In the genomic region with DNA sequence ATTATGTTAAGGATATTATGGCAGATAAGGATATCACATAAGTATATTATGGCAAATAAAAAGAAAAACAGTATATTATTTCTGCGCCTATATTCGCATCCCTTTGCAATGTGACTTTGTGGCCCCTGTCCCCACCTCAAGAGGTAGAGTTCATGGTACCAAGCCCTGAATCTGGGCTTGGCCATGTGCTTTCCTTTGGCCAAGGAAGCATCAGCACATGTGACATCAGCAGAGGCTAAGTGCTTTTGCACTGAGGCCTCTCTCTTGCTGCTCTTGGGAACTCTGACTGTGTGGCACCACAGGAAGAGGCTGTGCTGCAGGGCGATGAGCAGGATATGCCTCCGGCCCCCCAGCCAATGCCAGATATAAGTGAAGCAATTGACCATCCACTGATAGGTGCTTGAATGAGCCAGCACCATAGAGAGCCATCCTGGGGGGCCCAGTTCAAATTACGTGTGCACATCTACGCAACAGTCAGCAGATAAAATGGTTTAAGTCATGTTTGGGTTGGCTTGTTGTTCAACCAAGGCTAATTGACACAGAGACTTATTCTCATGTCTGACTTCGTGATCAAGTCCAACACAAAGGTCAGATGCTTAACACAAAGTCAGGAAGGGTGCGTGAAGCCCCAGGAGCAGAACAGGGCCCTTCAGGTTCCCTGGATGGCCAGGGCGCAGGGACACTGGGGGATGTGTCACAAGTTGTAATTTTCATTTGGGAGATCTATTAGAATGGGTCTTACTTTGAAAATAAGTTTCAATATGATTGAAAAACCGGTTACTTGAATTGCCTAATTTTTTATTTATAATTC, we compare ENCODE assay signal across 29 cellular contexts.
DNase-seq lines count a peak whose midpoint lies in the region; ATAC-seq, FAIRE-seq and TF ChIP-seq lines count a peak whose summit lies in the region.
"Had no signal": no experiment of that assay in that cellular context is flagged by ENCODE, and none has a peak within 500 bp of the region (broad histone marks: within the 10 kb centered on the region; RNA-seq: fewer than 3 reads in every experiment).

No MANE protein-coding gene starts in this region.

- no peak overlapping the region for H3K4me3 Mint-ChIP-seq in WTC11
- H3K4me3 Mint-ChIP-seq: activated CD4-positive, alpha-beta T cell treated with anti-CD3 and anti-CD28 coated beads for 36 hours; activated CD8-positive, alpha-beta T cell treated with anti-CD3 and anti-CD28 coated beads for 36 hours; stimulated activated memory B cell treated with anti-CD40 and anti-IgM and Interleukin-4, amounts not matched to agents 10 μg/mL and 1 μg/mL and 100 μg/mL, for 72 hours; T-helper 2 cell treated with Interferon-gamma antibody and Interleukin-4, amounts not matched to agents 5 μg/mL and 100 μg/mL, for 36 hours had no signal

- H3K79me2 ChIP-seq in H1 (ENCODE audit: control insufficient read depth in 1 of 2, insufficient read depth in 2 of 2, low read length in 2 of 2): no peaks in the 10 kb centered on the region
- no peaks in the 10 kb centered on the region for H3K79me2 ChIP-seq in hepatocyte

- no peak overlapping the region for H3K23ac ChIP-seq in H1 (ENCODE audit: insufficient read length)

- H2AK5ac ChIP-seq in H1 (ENCODE audit: low read depth, low read length): peak overlapping the region; percentile 94

- peak overlapping the region; percentile 72; the same call in 1 of the 2 replicates for H2BK12ac ChIP-seq in H1 (ENCODE audit: low read depth, low read length)

- POLR2A ChIA-PET in H1 (lab: Charles Lee; ENCODE audit: partially characterized antibody) (interaction anchor here (0.6 to 1.2 kb wide), 2 partner anchors 193 to 582 kb away, joined by 3 read pairs; no protein-coding TSS in a partner anchor), WTC11 (lab: Charles Lee) (no interaction called here)

- peaks cover 8% of the 10 kb centered on the region for H3K23me2 ChIP-seq in H1 (ENCODE audit: low read depth, low read length)

- intact Hi-C loops in Right ventricle myocardium inferior (cut with DNase I): loop anchor here (10.0 kb wide), 1 partner anchor 989 kb away; no protein-coding TSS in a partner anchor

- DNase-seq in right atrium auricular region (ENCODE audit: low spot score) (peak; percentile 56), Right ventricle myocardium inferior (ENCODE audit: missing footprints) (no peak), NB4 (ENCODE audit: low read depth) (peak; percentile 55), H1 (ENCODE audit: low read depth in 1 of 2, low spot score in 2 of 2) (no peak), WTC11 (ENCODE audit: low spot score) (no peak), hepatocyte (ENCODE audit: low spot score) (no peak), NCI-H1105 (lab: John Stamatoyannopoulos, UW) (no peak)
- DNase-seq: activated CD4-positive, alpha-beta T cell treated with anti-CD3 and anti-CD28 coated beads for 36 hours; activated CD8-positive, alpha-beta T cell treated with anti-CD3 and anti-CD28 coated beads for 36 hours; activated naive CD4-positive, alpha-beta T cell treated with anti-CD3 and anti-CD28 coated beads, Interleukin-2, amount 50 U/mL, for 16 hours; brain microvascular endothelial cell; cerebellar nuclear complex; DMS53; MV-4-11; NCI-H187; NCI-H2227 treated with DMSO at 0.1 percent for 48 hours; NCI-H69; Right ventricle myocardium superior; substantia nigra; upper lobe of right lung had no signal

- no peak overlapping the region for H3K18ac ChIP-seq in H1 (ENCODE audit: extremely low read depth, low read length)

- H3K9ac ChIP-seq in H1 (replicated peaks in 1 of 4; ENCODE audit: extremely low read depth in 1 of 4, low read depth in 3 of 4, low read length in 3 of 4) (no peak overlapping the region; a peak in 1 of 7 replicates), skeletal muscle tissue (ENCODE audit: low read depth in 1 of 3, low read length in 3 of 3) (no peak overlapping the region)

- H3K56ac ChIP-seq in H1 (replicated peaks; ENCODE audit: insufficient read length, low read depth, low read length): no peak overlapping the region

- H3K14ac ChIP-seq in H1 (ENCODE audit: insufficient read length): no peak overlapping the region

- 85% methylated on average over 10 of the region's 10 CpGs; no CpG with 5 or more reads in 1 of the 2 experiments for WGBS in H1 (ENCODE audit: extremely low coverage in 1 of 2, insufficient coverage in 1 of 2, insufficient read length in 1 of 2, insufficient replicate concordance in 2 of 2, low coverage in 1 of 2, low lambda C conversion rate in 2 of 2, missing lambda C conversion rate in 1 of 2), 2 experiments
- WGBS in hepatocyte (ENCODE audit: low lambda C conversion rate, missing lambda C conversion rate): 92% methylated on average over 10 of the region's 10 CpGs

- no peak for TF ChIP-seq POLR2A in NB4 (IDR thresholded peaks at IDR 0.05; ENCODE audit: extremely low read depth, insufficient read length)
- TF ChIP-seq POLR2A in H1 (IDR thresholded peaks at IDR 0.05; ENCODE audit: control extremely low read depth in 1 of 2, low read depth in 2 of 2, low read length in 2 of 2): no peak

- H3K4me1 Mint-ChIP-seq in WTC11: peaks cover 53% of the 10 kb centered on the region

- H3K4me3 ChIP-seq in right atrium auricular region: no peak overlapping the region
- H3K4me3 ChIP-seq in NB4 (ENCODE audit: low read depth, low read length): no peak overlapping the region
- H3K4me3 ChIP-seq in H1 (ENCODE audit: extremely low read depth in 1 of 4, insufficient read depth in 2 of 4, low read depth in 3 of 4, low read length in 4 of 4): no peak overlapping the region
- H3K4me3 ChIP-seq in skeletal muscle tissue (ENCODE audit: low read length in 3 of 3): no peak overlapping the region
- H3K4me3 ChIP-seq in hepatocyte: no peak overlapping the region
- H3K4me3 ChIP-seq: HAP-1, upper lobe of right lung had no signal

- no peak overlapping the region for H3K27ac Mint-ChIP-seq in WTC11
- H3K27ac Mint-ChIP-seq: activated CD4-positive, alpha-beta T cell treated with anti-CD3 and anti-CD28 coated beads for 36 hours; activated CD8-positive, alpha-beta T cell treated with anti-CD3 and anti-CD28 coated beads for 36 hours; activated T-helper 2 cell treated with anti-CD3 and anti-CD28 coated beads, Interferon-gamma antibody, Interleukin-2, Interleukin-4, amounts not matched to agents 10 μg/mL and 5 μg/mL and 100 μg/mL, durations not matched to agents 14 hours and 24 hours and 36 hours; stimulated activated memory B cell treated with anti-CD40 and anti-IgM and Interleukin-4, amounts not matched to agents 10 μg/mL and 1 μg/mL and 100 μg/mL, for 72 hours; T-helper 2 cell treated with Interferon-gamma antibody and Interleukin-4, amounts not matched to agents 5 μg/mL and 100 μg/mL, for 36 hours had no signal

- 0 out of 2 replicates have a peak overlapping the region, but pooled peaks have one; percentile 29 for H2BK20ac ChIP-seq in H1 (ENCODE audit: low read length)

- H3K4me2 ChIP-seq in H1 (ENCODE audit: insufficient read depth in 1 of 2, low read depth in 2 of 2, low read length in 2 of 2) (no peak overlapping the region), hepatocyte (no peak overlapping the region)

- no peak for TF ChIP-seq CTCF in right atrium auricular region (IDR thresholded peaks at IDR 0.05)
- no peak for TF ChIP-seq CTCF in NB4 (IDR thresholded peaks at IDR 0.05; ENCODE audit: low read depth, low read length)
- no peak for TF ChIP-seq CTCF in H1 (IDR thresholded peaks at IDR 0.05; ENCODE audit: control extremely low read depth in 1 of 3, insufficient read depth in 1 of 3, low read depth in 1 of 3, low read length in 3 of 3)
- no peak for TF ChIP-seq CTCF in WTC11 (IDR thresholded peaks at IDR 0.05)
- TF ChIP-seq CTCF in hepatocyte (IDR thresholded peaks at IDR 0.05; ENCODE audit: poor library complexity): no peak

- ATAC-seq in Right ventricle myocardium inferior (no peak), WTC11 (no peak)
- ATAC-seq: activated CD4-positive, alpha-beta T cell treated with anti-CD3 and anti-CD28 coated beads for 36 hours; activated CD8-positive, alpha-beta T cell treated with anti-CD3 and anti-CD28 coated beads for 36 hours; left lobe of liver; stimulated activated memory B cell treated with anti-CD40 and anti-IgM and Interleukin-4, amounts not matched to agents 10 μg/mL and 1 μg/mL and 100 μg/mL, for 72 hours; upper lobe of right lung had no signal

- H2BK5ac ChIP-seq in H1 (ENCODE audit: low read depth, low read length): no peak overlapping the region

- no peaks in the 10 kb centered on the region for H3K9me3 Mint-ChIP-seq in WTC11
- H3K9me3 Mint-ChIP-seq: activated CD8-positive, alpha-beta T cell treated with anti-CD3 and anti-CD28 coated beads for 36 hours; activated T-helper 2 cell treated with anti-CD3 and anti-CD28 coated beads, Interferon-gamma antibody, Interleukin-2, Interleukin-4, amounts not matched to agents 10 μg/mL and 5 μg/mL and 100 μg/mL, durations not matched to agents 14 hours and 24 hours and 36 hours; T-helper 2 cell treated with Interferon-gamma antibody and Interleukin-4, amounts not matched to agents 5 μg/mL and 100 μg/mL, for 36 hours had no signal

- H3K4me1 ChIP-seq in right atrium auricular region: peaks cover 0 to 53% of the 10 kb centered on the region in 2 donors
- peaks cover 14 to 34% (median 29%) of the 10 kb centered on the region in 4 experiments for H3K4me1 ChIP-seq in H1 (replicated peaks in 1 of 4; ENCODE audit: control insufficient read depth in 3 of 4, insufficient read depth in 4 of 4, low read length in 3 of 4)
- H3K4me1 ChIP-seq in skeletal muscle tissue (ENCODE audit: control insufficient read depth in 3 of 3, insufficient read depth in 3 of 3, low read length in 3 of 3): peaks cover 32 to 55% (median 48%) of the 10 kb centered on the region in 3 donors
- H3K4me1 ChIP-seq in hepatocyte (ENCODE audit: insufficient read depth): peaks cover 7% of the 10 kb centered on the region
- H3K4me1 ChIP-seq: HAP-1, upper lobe of right lung had no signal

- H3K9me2 ChIP-seq in hepatocyte (replicated peaks; ENCODE audit: insufficient read depth): no peaks in the 10 kb centered on the region

- no peaks in the 10 kb centered on the region for H4K20me1 ChIP-seq in H1 (replicated peaks in 1 of 2; ENCODE audit: control insufficient read depth in 1 of 2, insufficient read depth in 2 of 2, low read length in 2 of 2)
- H4K20me1 ChIP-seq in hepatocyte (ENCODE audit: insufficient read depth, poor library complexity, severe bottlenecking): no peaks in the 10 kb centered on the region

- no peaks in the 10 kb centered on the region for H3K9me3 ChIP-seq in right atrium auricular region
- no peaks in the 10 kb centered on the region for H3K9me3 ChIP-seq in H1 (ENCODE audit: insufficient read depth in 2 of 2, low read depth in 1 of 2, low read length in 1 of 2)
- no peaks in the 10 kb centered on the region for H3K9me3 ChIP-seq in skeletal muscle tissue (ENCODE audit: control insufficient read depth in 3 of 3, low read length in 3 of 3)
- H3K9me3 ChIP-seq in hepatocyte (ENCODE audit: low read depth): no peaks in the 10 kb centered on the region
- H3K9me3 ChIP-seq: HAP-1, neutrophil, upper lobe of right lung had no signal

- no peaks in the 10 kb centered on the region for H3K79me1 ChIP-seq in H1 (ENCODE audit: low read depth, low read length)

- H4K8ac ChIP-seq in H1 (ENCODE audit: extremely low read depth, insufficient read depth, low read length): no peak overlapping the region

- no peak for FAIRE-seq in H1 (lab: Jason Lieb, UNC)

- H3K36me3 ChIP-seq in right atrium auricular region (no peaks in the 10 kb centered on the region), H1 (ENCODE audit: control insufficient read depth in 2 of 4, insufficient read depth in 4 of 4, low read length in 3 of 4) (no peaks in the 10 kb centered on the region), skeletal muscle tissue (ENCODE audit: control insufficient read depth in 3 of 3, insufficient read depth in 3 of 3, low read length in 3 of 3) (no peaks in the 10 kb centered on the region), hepatocyte (replicated peaks; ENCODE audit: insufficient read depth, low read depth) (no peaks in the 10 kb centered on the region)
- H3K36me3 ChIP-seq: brain microvascular endothelial cell, HAP-1, neutrophil, upper lobe of right lung had no signal

- H3K27ac ChIP-seq in right atrium auricular region: peak overlapping the region; percentile 87
- H3K27ac ChIP-seq in H1 (ENCODE audit: low read depth, low read length): no peak overlapping the region; the same call in 1 of the 2 replicates
- H3K27ac ChIP-seq in skeletal muscle tissue (ENCODE audit: low read depth, low read length): peak overlapping the region; percentile 57
- H3K27ac ChIP-seq in hepatocyte: no peak overlapping the region
- H3K27ac ChIP-seq: brain microvascular endothelial cell, HL-60, neutrophil, upper lobe of right lung had no signal

- no peak for TF ChIP-seq RAD21 in H1 (IDR thresholded peaks at IDR 0.05 in 1 of 2, conservative IDR thresholded peaks at IDR 0.05 in 1 of 2; ENCODE audit: low read depth in 2 of 2, low read length in 2 of 2)

- no peak overlapping the region for H2BK15ac ChIP-seq in H1 (ENCODE audit: low read length)

- no peak for TF ChIP-seq EP300 in H1 (IDR thresholded peaks at IDR 0.05; ENCODE audit: borderline replicate concordance in 1 of 2, low read depth in 2 of 2, low read length in 2 of 2)

- H2AFZ ChIP-seq in H1 (ENCODE audit: low read length) (no peak overlapping the region), hepatocyte (no peak overlapping the region)

- H4K5ac ChIP-seq in H1 (ENCODE audit: insufficient read length, low read depth, low read length): no peak overlapping the region

- no peak overlapping the region for H4K91ac ChIP-seq in H1 (replicated peaks; ENCODE audit: insufficient read length, low read length)

- H3K27me3 ChIP-seq in right atrium auricular region (no peaks in the 10 kb centered on the region), H1 (replicated peaks in 1 of 4; ENCODE audit: control insufficient read depth in 3 of 4, extremely low read depth in 1 of 4, insufficient read depth in 3 of 4, low read length in 3 of 4) (peaks cover 0 to 11% (median 7%) of the 10 kb centered on the region in 4 experiments; a peak in 5 of 7 replicates), skeletal muscle tissue (ENCODE audit: control insufficient read depth in 3 of 3, insufficient read depth in 3 of 3, low read length in 3 of 3) (no peaks in the 10 kb centered on the region), hepatocyte (peaks cover 6% of the 10 kb centered on the region)
- H3K27me3 ChIP-seq: brain microvascular endothelial cell, dorsolateral prefrontal cortex, neutrophil, upper lobe of right lung had no signal

- no peaks in the 10 kb centered on the region for H3K36me3 Mint-ChIP-seq in WTC11
- H3K36me3 Mint-ChIP-seq: stimulated activated memory B cell treated with anti-CD40 and anti-IgM and Interleukin-4, amounts not matched to agents 10 μg/mL and 1 μg/mL and 100 μg/mL, for 72 hours had no signal

- peaks cover 23% of the 10 kb centered on the region for H3K27me3 Mint-ChIP-seq in WTC11 (ENCODE audit: low read depth)

- no peak overlapping the region for H3K4ac ChIP-seq in H1 (replicated peaks; ENCODE audit: insufficient read length, low read depth, low read length)

- CTCF ChIA-PET in H1 (lab: Charles Lee; ENCODE audit: partially characterized antibody) (interaction anchor here (0.6 to 1.8 kb wide), 4 partner anchors 9 to 297 kb away, joined by 3 to 5 read pairs (median 4); no protein-coding TSS in a partner anchor), WTC11 (lab: Charles Lee) (interaction anchor here (0.8 to 2.7 kb wide), 4 partner anchors 17 to 322 kb away, joined by 3 to 14 read pairs (median 4); no protein-coding TSS in a partner anchor)

- no peak overlapping the region for H2BK120ac ChIP-seq in H1 (replicated peaks; ENCODE audit: low read depth, low read length)

Comparison
In these comparisons a context has a peak if more than half of its experiments do, and no peak if none do; other contexts are left out.
1. DNase-seq: peak in right atrium auricular region (single experiment) and NB4 (single experiment); none in Right ventricle myocardium inferior (single experiment), H1 (0 of 2), WTC11 (single experiment), hepatocyte (single experiment) and NCI-H1105 (single experiment).
2. H3K27ac ChIP-seq: peak in right atrium auricular region (2 of 2) and skeletal muscle tissue (single experiment); none in H1 (single experiment) and hepatocyte (single experiment).